17 cellular contexts compared by ENCODE assay signal in the genomic region with DNA sequence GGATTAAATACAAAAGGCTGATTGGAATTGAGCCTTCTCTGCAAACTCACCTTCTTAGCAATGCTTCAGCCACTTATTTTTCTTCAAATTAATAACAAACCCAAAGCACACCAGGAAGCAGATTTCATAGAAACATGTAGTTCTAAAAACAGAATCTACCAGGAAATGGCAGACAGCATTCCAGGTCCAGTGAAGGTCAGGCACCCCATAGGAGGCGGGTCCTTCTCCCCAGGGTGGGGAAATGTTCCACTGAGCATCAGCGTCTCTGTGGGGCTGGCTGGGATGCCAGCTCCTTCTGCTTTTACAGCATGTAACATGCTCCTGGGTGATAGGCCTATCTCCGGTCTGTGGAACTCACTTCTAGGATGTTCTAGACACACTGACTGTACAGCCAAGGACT.
"Had no signal": no experiment of that assay in that cellular context is flagged by ENCODE, and none has a peak within 500 bp of the region (broad histone marks: within the 10 kb centered on the region; RNA-seq: fewer than 3 reads in every experiment).

No MANE protein-coding gene starts in this region.

- H3K4me3 ChIP-seq: colonic mucosa, esophagus squamous epithelium, gastroesophageal sphincter, mucosa of descending colon, right atrium auricular region had no signal

- H3K27me3 ChIP-seq: colonic mucosa, esophagus squamous epithelium, gastroesophageal sphincter, right atrium auricular region had no signal

- DNase-seq: colonic mucosa; dermis blood vessel endothelial cell; esophagus squamous epithelium; foreskin fibroblast; glutamatergic neuron; immature natural killer cell; left cardiac atrium; left ventricle myocardium superior; mammary epithelial cell; mucosa of descending colon; naive thymus-derived CD8-positive, alpha-beta T cell; small intestine; stimulated activated CD4-positive, alpha-beta T cell treated with anti-CD3 and anti-CD28 coated beads, Interleukin-2, amount 100 ng/mL, for 48 hours; stimulated activated naive CD4-positive, alpha-beta T cell treated with Interleukin-2 at 50 U/mL for 16 hours; trophoblast cell had no signal

- ATAC-seq: gastroesophageal sphincter; left cardiac atrium; left ventricle myocardium superior; mucosa of descending colon; naive thymus-derived CD8-positive, alpha-beta T cell had no signal

- H3K9me3 ChIP-seq: colonic mucosa, esophagus squamous epithelium, gastroesophageal sphincter, mucosa of descending colon, right atrium auricular region had no signal

- H3K36me3 ChIP-seq: colonic mucosa had no signal

- H3K4me1 ChIP-seq: colonic mucosa, esophagus squamous epithelium had no signal

- H3K27ac ChIP-seq: colonic mucosa, esophagus squamous epithelium, gastroesophageal sphincter, right atrium auricular region had no signal
